In genomic region chrX:140709421-140709846, GRCh38 we compare ENCODE assay signal across 10 cellular contexts. TPM values are rescaled to one million over a fixed set of nuclear protein-coding genes. Genes with fewer than 3 reads are reported as not detected.
DNase-seq lines count a peak whose midpoint lies in the region; ATAC-seq, FAIRE-seq and TF ChIP-seq lines count a peak whose summit lies in the region.
"Had no signal": no experiment of that assay in that cellular context is flagged by ENCODE, and none has a peak within 500 bp of the region (broad histone marks: within the 10 kb centered on the region; RNA-seq: fewer than 3 reads in every experiment).

LINC00632 (plus strand) TSS chrX:140709759.

- H3K36me3 ChIP-seq in HUES48 (ENCODE audit: control insufficient read depth, insufficient read depth, low read length) (no peaks in the 10 kb centered on the region), left lung (no peaks in the 10 kb centered on the region), smooth muscle cell (ENCODE audit: low read depth) (no peaks in the 10 kb centered on the region)

- H3K4me3 ChIP-seq in HUES48 (ENCODE audit: low read depth, low read length) (peak within 1 kb of the TSS; percentile 45), left lung (no peak within 1 kb of the TSS), smooth muscle cell (peak within 1 kb of the TSS; percentile 50)

- H3K27me3 ChIP-seq in HUES48 (ENCODE audit: control insufficient read depth, insufficient read depth, low read length) (no peaks in the 10 kb centered on the region), left lung (peaks cover 5 to 6% of the 10 kb centered on the region in 2 donors), smooth muscle cell (ENCODE audit: low read depth) (no peaks in the 10 kb centered on the region)

- H3K27ac ChIP-seq in HUES48 (ENCODE audit: low read depth, low read length) = no peak within 1 kb of the TSS
- H3K27ac ChIP-seq in cingulate gyrus (ENCODE audit: low read depth, low read length) = peak within 1 kb of the TSS; percentile 93
- no peak within 1 kb of the TSS for H3K27ac ChIP-seq in left lung
- peak within 1 kb of the TSS; percentile 97 for H3K27ac ChIP-seq in smooth muscle cell (ENCODE audit: low read depth)

- peak within 1 kb of the TSS; percentile 84 for H3K4me2 ChIP-seq in smooth muscle cell

- FAIRE-seq in HTR-8/SVneo (lab: Jason Lieb, UNC) = no peak
- FAIRE-seq: colon had no signal

- H3F3A ChIP-seq in smooth muscle cell (ENCODE audit: low read depth) = peaks cover 2% of the 10 kb centered on the region

- no peaks in the 10 kb centered on the region for H3K36me3 Mint-ChIP-seq in natural killer cell treated with Interleukin-12 subunit alpha and Interleukin-12 subunit beta and Interleukin-15 and Interleukin-18, amount 100 ng/mL, for 72 hours

- DNase-seq in left lung (no peak), smooth muscle cell (lab: John Stamatoyannopoulos, UW; ENCODE audit: unreplicated experiment) (no peak), germinal center (ENCODE audit: low spot score) (no peak), HTR-8/SVneo (ENCODE audit: insufficient read length, low spot score) (no peak), NCI-H1092 (lab: John Stamatoyannopoulos, UW) (no peak)
- no peak for DNase-seq in natural killer cell treated with Interleukin-12 subunit alpha and Interleukin-12 subunit beta and Interleukin-15 and Interleukin-18, amount 100 ng/mL, for 72 hours (ENCODE audit: low spot score)
- DNase-seq: kidney glomerular epithelial cell had no signal

- no peaks in the 10 kb centered on the region for H3K4me1 Mint-ChIP-seq in natural killer cell treated with Interleukin-12 subunit alpha and Interleukin-12 subunit beta and Interleukin-15 and Interleukin-18, amount 100 ng/mL, for 72 hours (ENCODE audit: low read depth in 2 of 2)

- H3K9me3 ChIP-seq in HUES48 (ENCODE audit: control insufficient read depth, insufficient read depth, low read length) (no peaks in the 10 kb centered on the region), left lung (no peaks in the 10 kb centered on the region), smooth muscle cell (replicated peaks; ENCODE audit: low read depth) (no peaks in the 10 kb centered on the region)

- peaks cover 0 to 13% of the 10 kb centered on the region in 2 donors for H3K27me3 Mint-ChIP-seq in natural killer cell treated with Interleukin-12 subunit alpha and Interleukin-12 subunit beta and Interleukin-15 and Interleukin-18, amount 100 ng/mL, for 72 hours

- H3K9ac ChIP-seq in HUES48 (ENCODE audit: low read depth, low read length) (peak within 1 kb of the TSS; percentile 52), smooth muscle cell (ENCODE audit: low read depth) (peak within 1 kb of the TSS; percentile 73)

- no peak within 1 kb of the TSS for H3K27ac Mint-ChIP-seq in natural killer cell treated with Interleukin-12 subunit alpha and Interleukin-12 subunit beta and Interleukin-15 and Interleukin-18, amount 100 ng/mL, for 72 hours

- no peak within 1 kb of the TSS for H3K4me3 Mint-ChIP-seq in natural killer cell treated with Interleukin-12 subunit alpha and Interleukin-12 subunit beta and Interleukin-15 and Interleukin-18, amount 100 ng/mL, for 72 hours

- H3K4me1 ChIP-seq in HUES48 (ENCODE audit: control insufficient read depth, insufficient read depth, low read length) = peaks cover 31% of the 10 kb centered on the region
- no peaks in the 10 kb centered on the region for H3K4me1 ChIP-seq in left lung
- H3K4me1 ChIP-seq in smooth muscle cell (ENCODE audit: low read depth) = peaks cover 5% of the 10 kb centered on the region

- no peak for TF ChIP-seq CTCF in left lung (IDR thresholded peaks at IDR 0.05)
- TF ChIP-seq CTCF in smooth muscle cell (IDR thresholded peaks at IDR 0.05; ENCODE audit: borderline replicate concordance, insufficient read depth, poor library complexity, severe bottlenecking) = no peak

- peaks cover 15% of the 10 kb centered on the region for H3K79me2 ChIP-seq in smooth muscle cell (ENCODE audit: low read depth)

- intact Hi-C loops in left lung (cut with DNase I) = no loop called here

- 45% methylated on average over 3 of the region's 3 CpGs for WGBS in smooth muscle cell (ENCODE audit: low lambda C conversion rate)

- no peak within 1 kb of the TSS for H2AFZ ChIP-seq in smooth muscle cell (ENCODE audit: low read depth)

- no peaks in the 10 kb centered on the region for H4K20me1 ChIP-seq in smooth muscle cell (ENCODE audit: low read depth)

- ATAC-seq in left lung = no peak
- no peak for ATAC-seq in natural killer cell treated with Interleukin-12 subunit alpha and Interleukin-12 subunit beta and Interleukin-15 and Interleukin-18, amount 100 ng/mL, for 72 hours

- H3K9me3 Mint-ChIP-seq in natural killer cell treated with Interleukin-12 subunit alpha and Interleukin-12 subunit beta and Interleukin-15 and Interleukin-18, amount 100 ng/mL, for 72 hours = no peaks in the 10 kb centered on the region

RNA-seq across cellular contexts. Expression of gene LINC00632, which starts in this region (rescaled TPM):
- total RNA-seq in left lung (100 to 1,000 TPM; 159 to 458 TPM), smooth muscle cell (770 and 905 TPM in 2 replicates)
- polyA plus RNA-seq in smooth muscle cell = 109 and 121 TPM in 2 replicates
- total RNA-seq in natural killer cell treated with Interleukin-12 subunit alpha and Interleukin-12 subunit beta and Interleukin-15 and Interleukin-18, amount 100 ng/mL, for 72 hours = 1 to 10 TPM in 1 of 2 donors, not detected in 1; 1.0 TPM

Comparison
In these comparisons a context has a peak if more than half of its experiments do, and no peak if none do; other contexts are left out.
1. RNA of gene LINC00632 (total RNA-seq): 770 to 905 TPM in smooth muscle cell and 159 to 458 TPM in left lung; 1.0 TPM in natural killer cell treated with Interleukin-12 subunit alpha and Interleukin-12 subunit beta and Interleukin-15 and Interleukin-18, amount 100 ng/mL, for 72 hours; every median in the first group is over 10 times any median in the second.
2. H3K27ac ChIP-seq: peak in cingulate gyrus (single experiment) and smooth muscle cell (single experiment); none in HUES48 (single experiment) and left lung (0 of 2).
3. H3K4me3 ChIP-seq: peak in HUES48 (single experiment) and smooth muscle cell (single experiment); none in left lung (0 of 2).